Comparison of ENCODE assay signal across 2 cellular contexts in the genomic region with DNA sequence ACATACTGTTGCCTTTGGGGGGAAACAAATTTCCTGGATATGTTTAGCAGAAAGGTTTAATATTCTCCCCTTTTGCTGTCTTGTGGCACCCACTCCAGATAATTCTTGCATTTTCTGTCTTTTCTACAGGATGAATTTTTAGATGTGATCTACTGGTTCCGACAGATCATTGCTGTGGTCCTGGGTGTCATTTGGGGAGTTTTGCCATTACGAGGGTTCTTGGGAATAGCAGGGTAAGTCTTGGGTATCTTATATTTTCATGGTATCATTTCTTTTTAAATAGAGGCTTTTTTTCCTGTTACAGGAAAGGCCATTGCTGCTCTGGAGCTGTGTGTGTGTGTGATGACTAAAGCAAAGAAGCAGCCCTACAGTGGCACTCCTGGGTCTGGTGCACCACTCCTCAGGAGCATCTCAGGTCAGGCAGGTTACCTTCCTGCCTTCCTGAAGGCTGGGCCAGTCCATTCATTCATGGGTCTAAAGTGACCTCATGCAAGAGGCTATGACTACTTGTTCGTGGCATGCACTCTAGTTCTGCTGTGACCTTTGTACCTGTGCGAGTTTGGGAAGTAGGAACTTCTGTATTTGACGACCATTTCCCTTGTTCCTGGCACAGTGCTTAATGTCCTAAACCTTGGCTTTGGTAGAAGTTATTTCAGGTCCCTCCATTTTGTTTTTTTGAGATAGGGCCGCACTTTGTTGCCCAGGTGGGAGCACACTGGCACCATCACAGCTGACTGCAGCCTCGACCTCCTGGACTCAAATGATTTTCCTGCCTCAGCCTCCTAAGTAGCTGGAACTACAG.
TF ChIP-seq lines count a peak whose summit lies in the region.

No MANE protein-coding gene starts in this region.

TF ChIP-seq in SK-N-SH, 30 proteins besides CTCF, POLR2A, EP300 and RAD21:
- TF ChIP-seq, protein P1, sequence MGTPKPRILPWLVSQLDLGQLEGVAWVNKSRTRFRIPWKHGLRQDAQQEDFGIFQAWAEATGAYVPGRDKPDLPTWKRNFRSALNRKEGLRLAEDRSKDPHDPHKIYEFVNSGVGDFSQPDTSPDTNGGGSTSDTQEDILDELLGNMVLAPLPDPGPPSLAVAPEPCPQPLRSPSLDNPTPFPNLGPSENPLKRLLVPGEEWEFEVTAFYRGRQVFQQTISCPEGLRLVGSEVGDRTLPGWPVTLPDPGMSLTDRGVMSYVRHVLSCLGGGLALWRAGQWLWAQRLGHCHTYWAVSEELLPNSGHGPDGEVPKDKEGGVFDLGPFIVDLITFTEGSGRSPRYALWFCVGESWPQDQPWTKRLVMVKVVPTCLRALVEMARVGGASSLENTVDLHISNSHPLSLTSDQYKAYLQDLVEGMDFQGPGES (IDR thresholded peaks at IDR 0.05; ENCODE audit: low read depth, low read length), result no peak
- TF ChIP-seq JUND (IDR thresholded peaks at IDR 0.05) (no peak), RFX5 (IDR thresholded peaks at IDR 0.05; ENCODE audit: low read length) (no peak), GATA2 (CRISPR knock-in tag; IDR thresholded peaks at IDR 0.05) (no peak), YY1 (IDR thresholded peaks at IDR 0.05; ENCODE audit: low read depth) (no peak), MEF2A (IDR thresholded peaks at IDR 0.05; ENCODE audit: borderline replicate concordance, low read depth) (no peak), FOXJ3 (CRISPR knock-in tag; IDR thresholded peaks at IDR 0.05) (no peak)
- TF ChIP-seq, protein P2, sequence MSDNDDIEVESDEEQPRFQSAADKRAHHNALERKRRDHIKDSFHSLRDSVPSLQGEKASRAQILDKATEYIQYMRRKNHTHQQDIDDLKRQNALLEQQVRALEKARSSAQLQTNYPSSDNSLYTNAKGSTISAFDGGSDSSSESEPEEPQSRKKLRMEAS (IDR thresholded peaks at IDR 0.05; ENCODE audit: low read depth), result no peak
- TF ChIP-seq, protein P3, sequence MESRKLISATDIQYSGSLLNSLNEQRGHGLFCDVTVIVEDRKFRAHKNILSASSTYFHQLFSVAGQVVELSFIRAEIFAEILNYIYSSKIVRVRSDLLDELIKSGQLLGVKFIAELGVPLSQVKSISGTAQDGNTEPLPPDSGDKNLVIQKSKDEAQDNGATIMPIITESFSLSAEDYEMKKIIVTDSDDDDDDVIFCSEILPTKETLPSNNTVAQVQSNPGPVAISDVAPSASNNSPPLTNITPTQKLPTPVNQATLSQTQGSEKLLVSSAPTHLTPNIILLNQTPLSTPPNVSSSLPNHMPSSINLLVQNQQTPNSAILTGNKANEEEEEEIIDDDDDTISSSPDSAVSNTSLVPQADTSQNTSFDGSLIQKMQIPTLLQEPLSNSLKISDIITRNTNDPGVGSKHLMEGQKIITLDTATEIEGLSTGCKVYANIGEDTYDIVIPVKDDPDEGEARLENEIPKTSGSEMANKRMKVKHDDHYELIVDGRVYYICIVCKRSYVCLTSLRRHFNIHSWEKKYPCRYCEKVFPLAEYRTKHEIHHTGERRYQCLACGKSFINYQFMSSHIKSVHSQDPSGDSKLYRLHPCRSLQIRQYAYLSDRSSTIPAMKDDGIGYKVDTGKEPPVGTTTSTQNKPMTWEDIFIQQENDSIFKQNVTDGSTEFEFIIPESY (IDR thresholded peaks at IDR 0.05; ENCODE audit: borderline replicate concordance, low read depth), result no peak

TF ChIP-seq in SK-N-SH treated with all-trans-retinoic acid at 6 μM for 48 hours, 23 proteins besides CTCF, POLR2A, EP300 and RAD21 (continued from another document):
- TF ChIP-seq, protein P4, sequence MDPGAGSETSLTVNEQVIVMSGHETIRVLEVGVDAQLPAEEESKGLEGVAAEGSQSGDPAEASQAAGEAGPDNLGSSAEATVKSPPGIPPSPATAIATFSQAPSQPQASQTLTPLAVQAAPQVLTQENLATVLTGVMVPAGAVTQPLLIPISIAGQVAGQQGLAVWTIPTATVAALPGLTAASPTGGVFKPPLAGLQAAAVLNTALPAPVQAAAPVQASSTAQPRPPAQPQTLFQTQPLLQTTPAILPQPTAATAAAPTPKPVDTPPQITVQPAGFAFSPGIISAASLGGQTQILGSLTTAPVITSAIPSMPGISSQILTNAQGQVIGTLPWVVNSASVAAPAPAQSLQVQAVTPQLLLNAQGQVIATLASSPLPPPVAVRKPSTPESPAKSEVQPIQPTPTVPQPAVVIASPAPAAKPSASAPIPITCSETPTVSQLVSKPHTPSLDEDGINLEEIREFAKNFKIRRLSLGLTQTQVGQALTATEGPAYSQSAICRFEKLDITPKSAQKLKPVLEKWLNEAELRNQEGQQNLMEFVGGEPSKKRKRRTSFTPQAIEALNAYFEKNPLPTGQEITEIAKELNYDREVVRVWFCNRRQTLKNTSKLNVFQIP (CRISPR knock-in tag; IDR thresholded peaks at IDR 0.05; ENCODE audit: borderline replicate concordance, low read depth), result no peak
- no peak for TF ChIP-seq ZNF8 (CRISPR knock-in tag; IDR thresholded peaks at IDR 0.05)
- no peak for TF ChIP-seq GLIS3 (CRISPR knock-in tag; IDR thresholded peaks at IDR 0.05)
- TF ChIP-seq ZNF565 (CRISPR knock-in tag; conservative IDR thresholded peaks at IDR 0.05; ENCODE audit: low read depth), result no peak
- TF ChIP-seq, protein P5, sequence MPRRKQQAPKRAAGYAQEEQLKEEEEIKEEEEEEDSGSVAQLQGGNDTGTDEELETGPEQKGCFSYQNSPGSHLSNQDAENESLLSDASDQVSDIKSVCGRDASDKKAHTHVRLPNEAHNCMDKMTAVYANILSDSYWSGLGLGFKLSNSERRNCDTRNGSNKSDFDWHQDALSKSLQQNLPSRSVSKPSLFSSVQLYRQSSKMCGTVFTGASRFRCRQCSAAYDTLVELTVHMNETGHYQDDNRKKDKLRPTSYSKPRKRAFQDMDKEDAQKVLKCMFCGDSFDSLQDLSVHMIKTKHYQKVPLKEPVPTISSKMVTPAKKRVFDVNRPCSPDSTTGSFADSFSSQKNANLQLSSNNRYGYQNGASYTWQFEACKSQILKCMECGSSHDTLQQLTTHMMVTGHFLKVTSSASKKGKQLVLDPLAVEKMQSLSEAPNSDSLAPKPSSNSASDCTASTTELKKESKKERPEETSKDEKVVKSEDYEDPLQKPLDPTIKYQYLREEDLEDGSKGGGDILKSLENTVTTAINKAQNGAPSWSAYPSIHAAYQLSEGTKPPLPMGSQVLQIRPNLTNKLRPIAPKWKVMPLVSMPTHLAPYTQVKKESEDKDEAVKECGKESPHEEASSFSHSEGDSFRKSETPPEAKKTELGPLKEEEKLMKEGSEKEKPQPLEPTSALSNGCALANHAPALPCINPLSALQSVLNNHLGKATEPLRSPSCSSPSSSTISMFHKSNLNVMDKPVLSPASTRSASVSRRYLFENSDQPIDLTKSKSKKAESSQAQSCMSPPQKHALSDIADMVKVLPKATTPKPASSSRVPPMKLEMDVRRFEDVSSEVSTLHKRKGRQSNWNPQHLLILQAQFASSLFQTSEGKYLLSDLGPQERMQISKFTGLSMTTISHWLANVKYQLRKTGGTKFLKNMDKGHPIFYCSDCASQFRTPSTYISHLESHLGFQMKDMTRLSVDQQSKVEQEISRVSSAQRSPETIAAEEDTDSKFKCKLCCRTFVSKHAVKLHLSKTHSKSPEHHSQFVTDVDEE (CRISPR knock-in tag; IDR thresholded peaks at IDR 0.05), result no peak
- TF ChIP-seq, protein P6, sequence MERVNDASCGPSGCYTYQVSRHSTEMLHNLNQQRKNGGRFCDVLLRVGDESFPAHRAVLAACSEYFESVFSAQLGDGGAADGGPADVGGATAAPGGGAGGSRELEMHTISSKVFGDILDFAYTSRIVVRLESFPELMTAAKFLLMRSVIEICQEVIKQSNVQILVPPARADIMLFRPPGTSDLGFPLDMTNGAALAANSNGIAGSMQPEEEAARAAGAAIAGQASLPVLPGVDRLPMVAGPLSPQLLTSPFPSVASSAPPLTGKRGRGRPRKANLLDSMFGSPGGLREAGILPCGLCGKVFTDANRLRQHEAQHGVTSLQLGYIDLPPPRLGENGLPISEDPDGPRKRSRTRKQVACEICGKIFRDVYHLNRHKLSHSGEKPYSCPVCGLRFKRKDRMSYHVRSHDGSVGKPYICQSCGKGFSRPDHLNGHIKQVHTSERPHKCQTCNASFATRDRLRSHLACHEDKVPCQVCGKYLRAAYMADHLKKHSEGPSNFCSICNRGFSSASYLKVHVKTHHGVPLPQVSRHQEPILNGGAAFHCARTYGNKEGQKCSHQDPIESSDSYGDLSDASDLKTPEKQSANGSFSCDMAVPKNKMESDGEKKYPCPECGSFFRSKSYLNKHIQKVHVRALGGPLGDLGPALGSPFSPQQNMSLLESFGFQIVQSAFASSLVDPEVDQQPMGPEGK (CRISPR knock-in tag; IDR thresholded peaks at IDR 0.05; ENCODE audit: borderline replicate concordance), result no peak
- no peak for TF ChIP-seq ARNTL (CRISPR knock-in tag; IDR thresholded peaks at IDR 0.05; ENCODE audit: borderline replicate concordance, low read depth)
- TF ChIP-seq ISL1 (CRISPR knock-in tag; IDR thresholded peaks at IDR 0.05), result no peak
- TF ChIP-seq, protein P7, sequence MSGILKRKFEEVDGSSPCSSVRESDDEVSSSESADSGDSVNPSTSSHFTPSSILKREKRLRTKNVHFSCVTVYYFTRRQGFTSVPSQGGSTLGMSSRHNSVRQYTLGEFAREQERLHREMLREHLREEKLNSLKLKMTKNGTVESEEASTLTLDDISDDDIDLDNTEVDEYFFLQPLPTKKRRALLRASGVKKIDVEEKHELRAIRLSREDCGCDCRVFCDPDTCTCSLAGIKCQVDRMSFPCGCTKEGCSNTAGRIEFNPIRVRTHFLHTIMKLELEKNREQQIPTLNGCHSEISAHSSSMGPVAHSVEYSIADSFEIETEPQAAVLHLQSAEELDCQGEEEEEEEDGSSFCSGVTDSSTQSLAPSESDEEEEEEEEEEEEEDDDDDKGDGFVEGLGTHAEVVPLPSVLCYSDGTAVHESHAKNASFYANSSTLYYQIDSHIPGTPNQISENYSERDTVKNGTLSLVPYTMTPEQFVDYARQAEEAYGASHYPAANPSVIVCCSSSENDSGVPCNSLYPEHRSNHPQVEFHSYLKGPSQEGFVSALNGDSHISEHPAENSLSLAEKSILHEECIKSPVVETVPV (CRISPR knock-in tag; IDR thresholded peaks at IDR 0.05), result no peak
- TF ChIP-seq PPARA (CRISPR knock-in tag; IDR thresholded peaks at IDR 0.05; ENCODE audit: borderline replicate concordance), result no peak
- TF ChIP-seq ZFP30 (CRISPR knock-in tag; IDR thresholded peaks at IDR 0.05), result no peak
- TF ChIP-seq ZFP3 (CRISPR knock-in tag; IDR thresholded peaks at IDR 0.05), result no peak
- TF ChIP-seq TOX (CRISPR knock-in tag; IDR thresholded peaks at IDR 0.05; ENCODE audit: borderline replicate concordance), result no peak
- TF ChIP-seq ZNF70 (CRISPR knock-in tag; IDR thresholded peaks at IDR 0.05), result no peak
